In the genomic region with DNA sequence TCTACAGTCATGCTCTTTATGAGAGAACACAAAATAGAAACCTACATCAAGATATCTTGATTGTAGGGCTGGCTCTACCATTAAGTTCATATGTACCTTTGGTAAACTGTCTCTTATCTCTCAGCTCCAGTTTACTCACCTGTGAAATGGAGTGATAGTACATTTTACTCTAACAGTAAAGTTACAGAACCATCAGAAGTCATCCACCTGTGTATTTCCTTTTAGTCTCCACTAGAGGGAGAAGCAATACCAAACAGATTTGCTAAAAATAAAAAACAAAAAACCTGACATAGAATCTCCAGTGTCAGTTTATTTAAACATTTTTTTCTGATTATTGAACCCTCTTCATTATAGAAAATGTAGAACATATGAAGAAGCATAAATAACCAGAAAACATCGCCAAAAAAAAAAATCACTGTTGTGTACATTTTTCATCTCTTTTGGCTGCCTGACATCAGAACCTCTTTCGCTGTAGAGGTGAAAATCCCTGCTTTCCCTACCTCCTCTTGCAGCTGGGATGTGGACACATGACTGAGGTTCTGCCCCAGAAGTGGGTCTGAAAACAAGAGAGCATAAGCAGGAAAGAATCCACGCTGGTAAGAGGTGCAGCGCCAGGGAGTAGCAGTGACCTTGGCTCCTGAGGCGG, we compare ENCODE assay signal across 1 cellular context.
TF ChIP-seq lines count a peak whose summit lies in the region.

No MANE protein-coding gene starts in this region.

TF ChIP-seq in GM12878, 131 proteins besides CTCF, POLR2A, EP300 and RAD21 (continued from another document):
- TF ChIP-seq, protein P1, sequence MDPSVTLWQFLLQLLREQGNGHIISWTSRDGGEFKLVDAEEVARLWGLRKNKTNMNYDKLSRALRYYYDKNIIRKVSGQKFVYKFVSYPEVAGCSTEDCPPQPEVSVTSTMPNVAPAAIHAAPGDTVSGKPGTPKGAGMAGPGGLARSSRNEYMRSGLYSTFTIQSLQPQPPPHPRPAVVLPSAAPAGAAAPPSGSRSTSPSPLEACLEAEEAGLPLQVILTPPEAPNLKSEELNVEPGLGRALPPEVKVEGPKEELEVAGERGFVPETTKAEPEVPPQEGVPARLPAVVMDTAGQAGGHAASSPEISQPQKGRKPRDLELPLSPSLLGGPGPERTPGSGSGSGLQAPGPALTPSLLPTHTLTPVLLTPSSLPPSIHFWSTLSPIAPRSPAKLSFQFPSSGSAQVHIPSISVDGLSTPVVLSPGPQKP (IDR thresholded peaks at IDR 0.05; ENCODE audit: low read depth, low read length) = no peak
- TF ChIP-seq, protein P2, sequence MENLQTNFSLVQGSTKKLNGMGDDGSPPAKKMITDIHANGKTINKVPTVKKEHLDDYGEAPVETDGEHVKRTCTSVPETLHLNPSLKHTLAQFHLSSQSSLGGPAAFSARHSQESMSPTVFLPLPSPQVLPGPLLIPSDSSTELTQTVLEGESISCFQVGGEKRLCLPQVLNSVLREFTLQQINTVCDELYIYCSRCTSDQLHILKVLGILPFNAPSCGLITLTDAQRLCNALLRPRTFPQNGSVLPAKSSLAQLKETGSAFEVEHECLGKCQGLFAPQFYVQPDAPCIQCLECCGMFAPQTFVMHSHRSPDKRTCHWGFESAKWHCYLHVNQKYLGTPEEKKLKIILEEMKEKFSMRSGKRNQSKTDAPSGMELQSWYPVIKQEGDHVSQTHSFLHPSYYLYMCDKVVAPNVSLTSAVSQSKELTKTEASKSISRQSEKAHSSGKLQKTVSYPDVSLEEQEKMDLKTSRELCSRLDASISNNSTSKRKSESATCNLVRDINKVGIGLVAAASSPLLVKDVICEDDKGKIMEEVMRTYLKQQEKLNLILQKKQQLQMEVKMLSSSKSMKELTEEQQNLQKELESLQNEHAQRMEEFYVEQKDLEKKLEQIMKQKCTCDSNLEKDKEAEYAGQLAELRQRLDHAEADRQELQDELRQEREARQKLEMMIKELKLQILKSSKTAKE (IDR thresholded peaks at IDR 0.05; ENCODE audit: low read depth, poor library complexity, severe bottlenecking) = no peak
